Comparison of ENCODE assay signal across 8 cellular contexts in genomic region chr19:49817964-49818690, GRCh38. TPM values are rescaled to one million over a fixed set of nuclear protein-coding genes. Genes with fewer than 3 reads are reported as not detected.
DNase-seq lines count a peak whose midpoint lies in the region; ATAC-seq and TF ChIP-seq lines count a peak whose summit lies in the region.

TSS of gene MED25 (plus strand) at chr19:49818289. CDS start at chr19:49818342, 53 bp downstream.

- in situ Hi-C loops in GM18951 (cut with MboI; ENCODE audit: low sequenced_read_pairs, unreplicated experiment) = no loop called here

- DNase-seq in AG20443 (ENCODE audit: low spot score) = peak; percentile 96
- DNase-seq in NCI-H345 treated with DMSO at 0.1 percent for 48 hours (lab: John Stamatoyannopoulos, UW; ENCODE audit: unreplicated experiment) = peak; percentile 61
- DNase-seq in activated CD4-positive, alpha-beta T cell treated with anti-CD3 and anti-CD28 coated beads for 36 hours = peak; percentile 91
- peak; percentile 84 for DNase-seq in choroid plexus epithelial cell (ENCODE audit: low read depth)
- peak; percentile 93 for DNase-seq in kidney glomerular epithelial cell (lab: John Stamatoyannopoulos, UW)
- DNase-seq in stimulated activated CD4-positive, alpha-beta T cell treated with anti-CD3 and anti-CD28 coated beads, Interleukin-1b, Interleukin-23, amount 100 ng/mL, for 1 hour (ENCODE audit: low read depth in 2 of 2) = peak; percentile 64 to 68

- no peaks in the 10 kb centered on the region for H3K27me3 Mint-ChIP-seq in activated CD4-positive, alpha-beta T cell treated with anti-CD3 and anti-CD28 coated beads for 36 hours

- H3K27ac Mint-ChIP-seq in activated CD4-positive, alpha-beta T cell treated with anti-CD3 and anti-CD28 coated beads for 36 hours = peak within 1 kb of the TSS; percentile 99

- intact Hi-C loops in activated CD4-positive, alpha-beta T cell treated with anti-CD3 and anti-CD28 coated beads for 36 hours (cut with DNase I, micrococcal nuclease) = loop anchor here in 1 of 2 experiments (1.0 kb wide), 7 partner anchors 32 to 207 kb away; partner anchors contain the start of genes ATF5, NUP62, PNKP and RRAS

- no peaks in the 10 kb centered on the region for H3K9me3 Mint-ChIP-seq in activated CD4-positive, alpha-beta T cell treated with anti-CD3 and anti-CD28 coated beads for 36 hours (ENCODE audit: low read depth)

- peaks cover 2% of the 10 kb centered on the region for H3K36me3 Mint-ChIP-seq in activated CD4-positive, alpha-beta T cell treated with anti-CD3 and anti-CD28 coated beads for 36 hours (ENCODE audit: low read depth)

- TF ChIP-seq CTCF in choroid plexus epithelial cell (conservative IDR thresholded peaks at IDR 0.05; ENCODE audit: low read depth, low read length) = no peak

- H3K4me3 ChIP-seq in choroid plexus epithelial cell (ENCODE audit: low read depth, low read length) = peak within 1 kb of the TSS; percentile 94

- peak; percentile 63 for ATAC-seq in HG03280 (IDR thresholded peaks at IDR 0.05; ENCODE audit: unreplicated experiment)
- ATAC-seq in activated CD4-positive, alpha-beta T cell treated with anti-CD3 and anti-CD28 coated beads for 36 hours = peak; percentile 75

- CTCF ChIA-PET in activated CD4-positive, alpha-beta T cell treated with anti-CD3 and anti-CD28 coated beads for 36 hours (lab: Charles Lee) = interaction anchor here (0.7 to 1.3 kb wide), 3 partner anchors 32 to 284 kb away, joined by 3 to 5 read pairs (median 3); partner anchors contain the start of genes ATF5 and NUP62

- H3K4me1 Mint-ChIP-seq in activated CD4-positive, alpha-beta T cell treated with anti-CD3 and anti-CD28 coated beads for 36 hours = peaks cover 26% of the 10 kb centered on the region

- TF ChIP-seq POLR2A in GM18951 (IDR thresholded peaks at IDR 0.05; ENCODE audit: extremely low read depth, insufficient read depth, insufficient read length) = peak; percentile 83

- H3K4me3 Mint-ChIP-seq in activated CD4-positive, alpha-beta T cell treated with anti-CD3 and anti-CD28 coated beads for 36 hours = peak within 1 kb of the TSS; percentile 87

- POLR2A ChIA-PET in activated CD4-positive, alpha-beta T cell treated with anti-CD3 and anti-CD28 coated beads for 36 hours (lab: Charles Lee) = interaction anchor here (0.7 to 0.9 kb wide), 2 partner anchors 9 to 31 kb away, joined by 3 read pairs; no protein-coding TSS in a partner anchor

RNA-seq across cellular contexts. Expression of gene MED25, which starts in this region (rescaled TPM):
- 10 to 100 TPM; 39.6 to 49.9 TPM for total RNA-seq in activated CD4-positive, alpha-beta T cell treated with anti-CD3 and anti-CD28 coated beads for 36 hours

Comparison
In these comparisons a context has a peak if more than half of its experiments do, and no peak if none do; other contexts are left out.
1. Peak in every context shown above with its lines: DNase-seq, ATAC-seq and H3K4me3 ChIP-seq.